Comparison of ENCODE assay signal across 13 cellular contexts in the genomic region with DNA sequence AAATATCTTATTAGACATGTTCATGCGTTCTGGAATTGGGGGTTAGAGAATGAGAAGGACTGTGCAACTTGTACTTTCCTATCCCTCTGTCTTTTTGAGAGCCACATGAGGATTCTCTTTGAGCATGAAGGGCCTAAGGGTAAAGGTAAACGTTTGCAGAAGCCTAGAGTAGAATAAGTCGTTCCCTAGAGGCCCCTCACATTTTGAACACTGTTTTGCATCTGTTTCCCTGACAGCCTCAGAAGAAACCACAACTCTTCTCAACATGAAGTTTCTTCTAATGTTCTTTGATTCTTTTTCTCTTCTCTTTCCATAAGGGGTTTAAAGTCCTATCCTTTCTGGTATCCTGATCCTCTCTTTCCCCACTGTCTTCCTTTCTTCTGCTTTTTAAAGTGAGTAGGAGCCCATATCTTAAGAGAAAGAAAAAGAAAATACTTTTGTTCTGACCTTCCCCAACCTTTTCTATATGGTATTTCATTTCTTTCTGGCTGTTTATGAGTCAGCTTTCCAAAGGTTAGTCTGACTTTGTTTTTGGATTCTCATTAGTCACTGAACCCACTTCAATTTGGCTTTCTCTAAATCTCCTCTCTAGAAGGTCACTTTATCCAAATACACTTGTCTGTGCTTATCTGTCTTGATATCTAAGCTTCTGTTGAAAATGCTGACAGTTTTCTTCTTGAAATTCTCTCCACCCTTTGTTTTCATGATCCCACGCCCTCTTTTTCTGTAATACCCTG. TPM values are rescaled to one million over a fixed set of nuclear protein-coding genes. Genes with fewer than 3 reads are reported as not detected.
DNase-seq lines count a peak whose midpoint lies in the region; ATAC-seq and TF ChIP-seq lines count a peak whose summit lies in the region.
"Had no signal": no experiment of that assay in that cellular context is flagged by ENCODE, and none has a peak within 500 bp of the region (broad histone marks: within the 10 kb centered on the region; RNA-seq: fewer than 3 reads in every experiment).

No MANE protein-coding gene starts in this region.

- intact Hi-C loops in aorta (cut with DNase I), result no loop called here

- peaks cover 6 to 7% of the 10 kb centered on the region in 2 donors for H3K9me3 Mint-ChIP-seq in stimulated activated naive CD8-positive, alpha-beta T cell treated with anti-CD3 and anti-CD28 coated beads, Interleukin-15, amount 100 ng/mL, for 72 hours
- H3K9me3 Mint-ChIP-seq in T-helper 2 cell treated with Interferon-gamma antibody and Interleukin-4, amounts not matched to agents 5 μg/mL and 100 μg/mL, for 36 hours, result peaks cover 9% of the 10 kb centered on the region

- H3K27me3 Mint-ChIP-seq in stimulated activated naive CD8-positive, alpha-beta T cell treated with anti-CD3 and anti-CD28 coated beads, Interleukin-15, amount 100 ng/mL, for 72 hours, result no peaks in the 10 kb centered on the region
- peaks cover 2% of the 10 kb centered on the region for H3K27me3 Mint-ChIP-seq in T-helper 2 cell treated with Interferon-gamma antibody and Interleukin-4, amounts not matched to agents 5 μg/mL and 100 μg/mL, for 36 hours (ENCODE audit: low read depth)

- H3K36me3 Mint-ChIP-seq in T-helper 2 cell treated with Interferon-gamma antibody and Interleukin-4, amounts not matched to agents 5 μg/mL and 100 μg/mL, for 36 hours (ENCODE audit: low read depth), result no peaks in the 10 kb centered on the region
- H3K36me3 Mint-ChIP-seq: activated naive CD8-positive, alpha-beta T cell had no signal

- H3K4me1 ChIP-seq in aorta (ENCODE audit: control insufficient read depth in 1 of 2, insufficient read depth in 2 of 2, low read length in 2 of 2), result no peaks in the 10 kb centered on the region

- H3K4me3 Mint-ChIP-seq in stimulated activated naive CD8-positive, alpha-beta T cell treated with anti-CD3 and anti-CD28 coated beads, Interleukin-15, amount 100 ng/mL, for 72 hours, result no peak overlapping the region
- H3K4me3 Mint-ChIP-seq in T-helper 2 cell treated with Interferon-gamma antibody and Interleukin-4, amounts not matched to agents 5 μg/mL and 100 μg/mL, for 36 hours, result no peak overlapping the region
- H3K4me3 Mint-ChIP-seq: activated naive CD8-positive, alpha-beta T cell had no signal

- no peaks in the 10 kb centered on the region for H3K36me3 ChIP-seq in aorta (ENCODE audit: control insufficient read depth in 1 of 2, insufficient read depth in 2 of 2, low read length in 1 of 2)
- H3K36me3 ChIP-seq: neutrophil had no signal

- H3K4me1 Mint-ChIP-seq in stimulated activated naive CD8-positive, alpha-beta T cell treated with anti-CD3 and anti-CD28 coated beads, Interleukin-15, amount 100 ng/mL, for 72 hours, result no peaks in the 10 kb centered on the region
- no peaks in the 10 kb centered on the region for H3K4me1 Mint-ChIP-seq in T-helper 2 cell treated with Interferon-gamma antibody and Interleukin-4, amounts not matched to agents 5 μg/mL and 100 μg/mL, for 36 hours (ENCODE audit: low read depth)

- no peak overlapping the region for H3K27ac Mint-ChIP-seq in stimulated activated naive CD8-positive, alpha-beta T cell treated with anti-CD3 and anti-CD28 coated beads, Interleukin-15, amount 100 ng/mL, for 72 hours
- no peak overlapping the region for H3K27ac Mint-ChIP-seq in T-helper 2 cell treated with Interferon-gamma antibody and Interleukin-4, amounts not matched to agents 5 μg/mL and 100 μg/mL, for 36 hours
- H3K27ac Mint-ChIP-seq: activated naive CD8-positive, alpha-beta T cell had no signal

- 42 to 43% methylated on average over 4 of the region's 4 CpGs for WGBS in aorta, 2 donors

- no peak overlapping the region for H3K4me3 ChIP-seq in choroid plexus epithelial cell (ENCODE audit: low read depth, low read length)
- H3K4me3 ChIP-seq in aorta (ENCODE audit: low read length in 2 of 2), result no peak overlapping the region

- peak; percentile 71 for ATAC-seq in stimulated activated naive CD8-positive, alpha-beta T cell treated with anti-CD3 and anti-CD28 coated beads, Interleukin-15, Interleukin-2, amounts not matched to agents 100 U/mL and 50 U/mL, for 24 hours
- no peak for ATAC-seq in stimulated activated naive CD8-positive, alpha-beta T cell treated with anti-CD3 and anti-CD28 coated beads, Interleukin-15, amount 100 ng/mL, for 72 hours
- ATAC-seq in HG02763 (IDR thresholded peaks at IDR 0.05; ENCODE audit: unreplicated experiment), result no peak
- no peak for ATAC-seq in aorta (ENCODE audit: low FRiP score)

- no peak for TF ChIP-seq CTCF in choroid plexus epithelial cell (conservative IDR thresholded peaks at IDR 0.05; ENCODE audit: low read depth, low read length)

- H3K9me3 ChIP-seq in aorta (ENCODE audit: control insufficient read depth, low read length), result peaks cover 2% of the 10 kb centered on the region
- H3K9me3 ChIP-seq: neutrophil had no signal

- H3K27me3 ChIP-seq in aorta (ENCODE audit: control insufficient read depth in 1 of 2, insufficient read depth in 2 of 2, low read length in 1 of 2), result no peaks in the 10 kb centered on the region
- H3K27me3 ChIP-seq: neutrophil had no signal

- H3K27ac ChIP-seq in aorta (ENCODE audit: low read depth in 1 of 2, low read length in 2 of 2), result no peak overlapping the region
- H3K27ac ChIP-seq: neutrophil had no signal

- no peak for DNase-seq in stimulated activated naive CD8-positive, alpha-beta T cell treated with anti-CD3 and anti-CD28 coated beads, Interleukin-15, Interleukin-2, amounts not matched to agents 100 U/mL and 50 U/mL, for 24 hours
- DNase-seq in stimulated activated naive CD8-positive, alpha-beta T cell treated with anti-CD3 and anti-CD28 coated beads, Interleukin-15, amount 100 ng/mL, for 72 hours, result no peak
- peak; percentile 40 for DNase-seq in NCI-H1436 treated with DMSO at 0.1 percent for 48 hours (lab: John Stamatoyannopoulos, UW)
- peak; percentile 81 for DNase-seq in choroid plexus epithelial cell (ENCODE audit: low read depth)
- DNase-seq in T-helper 2 cell treated with Interferon-gamma antibody and Interleukin-4, amounts not matched to agents 5 μg/mL and 100 μg/mL, for 36 hours (ENCODE audit: low spot score), result no peak
- DNase-seq in aorta, result no peak
- DNase-seq in T1000 (lab: John Stamatoyannopoulos, UW), result no peak
- DNase-seq: islet precursor cell; NCI-H446 treated with DMSO at 0.1 percent for 48 hours; stimulated activated CD4-positive, alpha-beta T cell treated with anti-CD3 and anti-CD28 coated beads, Interleukin-2, amount 100 ng/mL, for 24 hours had no signal

RNA-seq across cellular contexts. Expression of a gene that starts 34.8 kb away (rescaled TPM):
- total RNA-seq in aorta, result 1 to 10 TPM in 1 of 2 donors, under 1 TPM in 1; 0.81 to 1.6 TPM
- 1 to 10 TPM in 1 of 2 donors, under 1 TPM in 1; 0.54 to 1.4 TPM for polyA plus RNA-seq in aorta

Comparison
In these comparisons a context has a peak if more than half of its experiments do, and no peak if none do; other contexts are left out.
1. DNase-seq: peak in NCI-H1436 treated with DMSO at 0.1 percent for 48 hours (single experiment) and choroid plexus epithelial cell (single experiment); none in stimulated activated naive CD8-positive, alpha-beta T cell treated with anti-CD3 and anti-CD28 coated beads, Interleukin-15, Interleukin-2, amounts not matched to agents 100 U/mL and 50 U/mL, for 24 hours (single experiment), stimulated activated naive CD8-positive, alpha-beta T cell treated with anti-CD3 and anti-CD28 coated beads, Interleukin-15, amount 100 ng/mL, for 72 hours (0 of 2), T-helper 2 cell treated with Interferon-gamma antibody and Interleukin-4, amounts not matched to agents 5 μg/mL and 100 μg/mL, for 36 hours (single experiment), aorta (0 of 2) and T1000 (single experiment).